ENCODE assay signal across 2 cellular contexts in the genomic region with DNA sequence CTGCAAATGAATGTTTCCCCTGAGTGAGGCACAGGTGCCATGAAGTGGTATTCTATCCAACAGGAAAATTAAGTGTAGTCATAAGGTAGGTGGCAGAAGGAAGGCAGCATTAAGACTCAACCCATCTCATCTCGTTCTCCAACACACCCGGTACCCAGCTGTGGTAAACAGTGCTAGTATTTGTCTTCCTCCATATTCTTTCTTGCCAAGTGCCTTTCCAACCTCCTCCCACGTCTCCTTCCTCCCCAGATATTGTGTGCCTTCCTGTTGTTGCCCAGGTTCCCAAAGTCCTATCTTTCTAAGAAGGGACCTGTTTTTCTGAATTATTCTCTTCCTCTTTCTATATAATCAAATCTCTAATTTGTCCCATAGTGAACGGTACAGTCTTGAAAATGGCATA.
TF ChIP-seq lines count a peak whose summit lies in the region.

No MANE protein-coding gene starts in this region.

TF ChIP-seq in SK-N-SH, 30 proteins besides CTCF, POLR2A, EP300 and RAD21:
- TF ChIP-seq SMC3 (IDR thresholded peaks at IDR 0.05; ENCODE audit: low read depth, low read length) (no peak), MEF2A (IDR thresholded peaks at IDR 0.05; ENCODE audit: borderline replicate concordance, low read depth) (no peak), RCOR1 (IDR thresholded peaks at IDR 0.05; ENCODE audit: low read length) (no peak), RXRA (IDR thresholded peaks at IDR 0.05; ENCODE audit: borderline replicate concordance, low read depth) (no peak), FOXJ3 (CRISPR knock-in tag; IDR thresholded peaks at IDR 0.05) (no peak)
- TF ChIP-seq, protein P1, sequence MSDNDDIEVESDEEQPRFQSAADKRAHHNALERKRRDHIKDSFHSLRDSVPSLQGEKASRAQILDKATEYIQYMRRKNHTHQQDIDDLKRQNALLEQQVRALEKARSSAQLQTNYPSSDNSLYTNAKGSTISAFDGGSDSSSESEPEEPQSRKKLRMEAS (IDR thresholded peaks at IDR 0.05; ENCODE audit: low read depth): no peak
- TF ChIP-seq, protein P2, sequence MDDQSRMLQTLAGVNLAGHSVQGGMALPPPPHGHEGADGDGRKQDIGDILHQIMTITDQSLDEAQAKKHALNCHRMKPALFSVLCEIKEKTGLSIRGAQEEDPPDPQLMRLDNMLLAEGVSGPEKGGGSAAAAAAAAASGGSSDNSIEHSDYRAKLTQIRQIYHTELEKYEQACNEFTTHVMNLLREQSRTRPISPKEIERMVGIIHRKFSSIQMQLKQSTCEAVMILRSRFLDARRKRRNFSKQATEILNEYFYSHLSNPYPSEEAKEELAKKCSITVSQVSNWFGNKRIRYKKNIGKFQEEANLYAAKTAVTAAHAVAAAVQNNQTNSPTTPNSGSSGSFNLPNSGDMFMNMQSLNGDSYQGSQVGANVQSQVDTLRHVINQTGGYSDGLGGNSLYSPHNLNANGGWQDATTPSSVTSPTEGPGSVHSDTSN (IDR thresholded peaks at IDR 0.05): no peak
- TF ChIP-seq, protein P3, sequence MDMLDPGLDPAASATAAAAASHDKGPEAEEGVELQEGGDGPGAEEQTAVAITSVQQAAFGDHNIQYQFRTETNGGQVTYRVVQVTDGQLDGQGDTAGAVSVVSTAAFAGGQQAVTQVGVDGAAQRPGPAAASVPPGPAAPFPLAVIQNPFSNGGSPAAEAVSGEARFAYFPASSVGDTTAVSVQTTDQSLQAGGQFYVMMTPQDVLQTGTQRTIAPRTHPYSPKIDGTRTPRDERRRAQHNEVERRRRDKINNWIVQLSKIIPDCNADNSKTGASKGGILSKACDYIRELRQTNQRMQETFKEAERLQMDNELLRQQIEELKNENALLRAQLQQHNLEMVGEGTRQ (IDR thresholded peaks at IDR 0.05; ENCODE audit: borderline replicate concordance, low read depth, low read length): no peak
TF ChIP-seq in SK-N-SH: peak in this region for 0.

TF ChIP-seq in SK-N-SH treated with all-trans-retinoic acid at 6 μM for 48 hours, 23 proteins besides CTCF, POLR2A, EP300 and RAD21:
- TF ChIP-seq ZNF8 (CRISPR knock-in tag; IDR thresholded peaks at IDR 0.05): no peak
- no peak for TF ChIP-seq ZFP3 (CRISPR knock-in tag; IDR thresholded peaks at IDR 0.05)
- no peak for TF ChIP-seq RARB (CRISPR knock-in tag; IDR thresholded peaks at IDR 0.05)
- TF ChIP-seq, protein P4, sequence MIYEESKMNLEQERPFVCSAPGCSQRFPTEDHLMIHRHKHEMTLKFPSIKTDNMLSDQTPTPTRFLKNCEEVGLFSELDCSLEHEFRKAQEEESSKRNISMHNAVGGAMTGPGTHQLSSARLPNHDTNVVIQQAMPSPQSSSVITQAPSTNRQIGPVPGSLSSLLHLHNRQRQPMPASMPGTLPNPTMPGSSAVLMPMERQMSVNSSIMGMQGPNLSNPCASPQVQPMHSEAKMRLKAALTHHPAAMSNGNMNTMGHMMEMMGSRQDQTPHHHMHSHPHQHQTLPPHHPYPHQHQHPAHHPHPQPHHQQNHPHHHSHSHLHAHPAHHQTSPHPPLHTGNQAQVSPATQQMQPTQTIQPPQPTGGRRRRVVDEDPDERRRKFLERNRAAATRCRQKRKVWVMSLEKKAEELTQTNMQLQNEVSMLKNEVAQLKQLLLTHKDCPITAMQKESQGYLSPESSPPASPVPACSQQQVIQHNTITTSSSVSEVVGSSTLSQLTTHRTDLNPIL (CRISPR knock-in tag; IDR thresholded peaks at IDR 0.05; ENCODE audit: low read depth): no peak
- TF ChIP-seq OSR1 (CRISPR knock-in tag; IDR thresholded peaks at IDR 0.05): no peak
- no peak for TF ChIP-seq CSDC2 (CRISPR knock-in tag; IDR thresholded peaks at IDR 0.05)
- TF ChIP-seq ISL1 (CRISPR knock-in tag; IDR thresholded peaks at IDR 0.05): no peak
- TF ChIP-seq, protein P5, sequence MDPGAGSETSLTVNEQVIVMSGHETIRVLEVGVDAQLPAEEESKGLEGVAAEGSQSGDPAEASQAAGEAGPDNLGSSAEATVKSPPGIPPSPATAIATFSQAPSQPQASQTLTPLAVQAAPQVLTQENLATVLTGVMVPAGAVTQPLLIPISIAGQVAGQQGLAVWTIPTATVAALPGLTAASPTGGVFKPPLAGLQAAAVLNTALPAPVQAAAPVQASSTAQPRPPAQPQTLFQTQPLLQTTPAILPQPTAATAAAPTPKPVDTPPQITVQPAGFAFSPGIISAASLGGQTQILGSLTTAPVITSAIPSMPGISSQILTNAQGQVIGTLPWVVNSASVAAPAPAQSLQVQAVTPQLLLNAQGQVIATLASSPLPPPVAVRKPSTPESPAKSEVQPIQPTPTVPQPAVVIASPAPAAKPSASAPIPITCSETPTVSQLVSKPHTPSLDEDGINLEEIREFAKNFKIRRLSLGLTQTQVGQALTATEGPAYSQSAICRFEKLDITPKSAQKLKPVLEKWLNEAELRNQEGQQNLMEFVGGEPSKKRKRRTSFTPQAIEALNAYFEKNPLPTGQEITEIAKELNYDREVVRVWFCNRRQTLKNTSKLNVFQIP (CRISPR knock-in tag; IDR thresholded peaks at IDR 0.05; ENCODE audit: borderline replicate concordance, low read depth): no peak
- TF ChIP-seq ZC3H10 (CRISPR knock-in tag; IDR thresholded peaks at IDR 0.05): no peak
- no peak for TF ChIP-seq ESRRG (CRISPR knock-in tag; IDR thresholded peaks at IDR 0.05)
- TF ChIP-seq, protein P6, sequence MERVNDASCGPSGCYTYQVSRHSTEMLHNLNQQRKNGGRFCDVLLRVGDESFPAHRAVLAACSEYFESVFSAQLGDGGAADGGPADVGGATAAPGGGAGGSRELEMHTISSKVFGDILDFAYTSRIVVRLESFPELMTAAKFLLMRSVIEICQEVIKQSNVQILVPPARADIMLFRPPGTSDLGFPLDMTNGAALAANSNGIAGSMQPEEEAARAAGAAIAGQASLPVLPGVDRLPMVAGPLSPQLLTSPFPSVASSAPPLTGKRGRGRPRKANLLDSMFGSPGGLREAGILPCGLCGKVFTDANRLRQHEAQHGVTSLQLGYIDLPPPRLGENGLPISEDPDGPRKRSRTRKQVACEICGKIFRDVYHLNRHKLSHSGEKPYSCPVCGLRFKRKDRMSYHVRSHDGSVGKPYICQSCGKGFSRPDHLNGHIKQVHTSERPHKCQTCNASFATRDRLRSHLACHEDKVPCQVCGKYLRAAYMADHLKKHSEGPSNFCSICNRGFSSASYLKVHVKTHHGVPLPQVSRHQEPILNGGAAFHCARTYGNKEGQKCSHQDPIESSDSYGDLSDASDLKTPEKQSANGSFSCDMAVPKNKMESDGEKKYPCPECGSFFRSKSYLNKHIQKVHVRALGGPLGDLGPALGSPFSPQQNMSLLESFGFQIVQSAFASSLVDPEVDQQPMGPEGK (CRISPR knock-in tag; IDR thresholded peaks at IDR 0.05; ENCODE audit: borderline replicate concordance): no peak
- TF ChIP-seq TCF4 (CRISPR knock-in tag; IDR thresholded peaks at IDR 0.05; ENCODE audit: borderline replicate concordance): no peak
- no peak for TF ChIP-seq ZFP30 (CRISPR knock-in tag; IDR thresholded peaks at IDR 0.05)
- TF ChIP-seq, protein P7, sequence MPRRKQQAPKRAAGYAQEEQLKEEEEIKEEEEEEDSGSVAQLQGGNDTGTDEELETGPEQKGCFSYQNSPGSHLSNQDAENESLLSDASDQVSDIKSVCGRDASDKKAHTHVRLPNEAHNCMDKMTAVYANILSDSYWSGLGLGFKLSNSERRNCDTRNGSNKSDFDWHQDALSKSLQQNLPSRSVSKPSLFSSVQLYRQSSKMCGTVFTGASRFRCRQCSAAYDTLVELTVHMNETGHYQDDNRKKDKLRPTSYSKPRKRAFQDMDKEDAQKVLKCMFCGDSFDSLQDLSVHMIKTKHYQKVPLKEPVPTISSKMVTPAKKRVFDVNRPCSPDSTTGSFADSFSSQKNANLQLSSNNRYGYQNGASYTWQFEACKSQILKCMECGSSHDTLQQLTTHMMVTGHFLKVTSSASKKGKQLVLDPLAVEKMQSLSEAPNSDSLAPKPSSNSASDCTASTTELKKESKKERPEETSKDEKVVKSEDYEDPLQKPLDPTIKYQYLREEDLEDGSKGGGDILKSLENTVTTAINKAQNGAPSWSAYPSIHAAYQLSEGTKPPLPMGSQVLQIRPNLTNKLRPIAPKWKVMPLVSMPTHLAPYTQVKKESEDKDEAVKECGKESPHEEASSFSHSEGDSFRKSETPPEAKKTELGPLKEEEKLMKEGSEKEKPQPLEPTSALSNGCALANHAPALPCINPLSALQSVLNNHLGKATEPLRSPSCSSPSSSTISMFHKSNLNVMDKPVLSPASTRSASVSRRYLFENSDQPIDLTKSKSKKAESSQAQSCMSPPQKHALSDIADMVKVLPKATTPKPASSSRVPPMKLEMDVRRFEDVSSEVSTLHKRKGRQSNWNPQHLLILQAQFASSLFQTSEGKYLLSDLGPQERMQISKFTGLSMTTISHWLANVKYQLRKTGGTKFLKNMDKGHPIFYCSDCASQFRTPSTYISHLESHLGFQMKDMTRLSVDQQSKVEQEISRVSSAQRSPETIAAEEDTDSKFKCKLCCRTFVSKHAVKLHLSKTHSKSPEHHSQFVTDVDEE (CRISPR knock-in tag; IDR thresholded peaks at IDR 0.05): no peak
